In the genomic region with DNA sequence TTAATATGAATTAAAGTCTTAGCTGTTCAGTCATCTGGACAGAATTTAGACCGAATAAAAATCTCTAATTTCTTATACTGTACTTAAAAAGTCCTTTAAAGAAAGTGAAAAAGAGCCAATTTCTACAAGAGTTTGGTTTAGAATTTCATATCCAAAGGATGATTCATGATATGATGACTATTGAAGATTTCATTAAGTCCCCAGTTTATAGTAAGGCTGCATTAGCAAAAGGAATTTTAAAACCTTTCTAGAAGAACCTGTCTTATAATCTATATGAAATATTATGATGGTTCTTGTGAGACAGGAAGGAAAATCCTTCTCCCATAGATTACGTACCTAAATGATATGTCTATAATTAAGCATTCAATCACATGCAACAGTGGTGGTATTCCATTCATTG, we compare ENCODE assay signal across 28 cellular contexts. TPM values are rescaled to one million over a fixed set of nuclear protein-coding genes. Genes with fewer than 3 reads are reported as not detected.
"Had no signal": no experiment of that assay in that cellular context is flagged by ENCODE, and none has a peak within 500 bp of the region (broad histone marks: within the 10 kb centered on the region; RNA-seq: fewer than 3 reads in every experiment).

No MANE protein-coding gene starts in this region.

- ATAC-seq: activated CD4-positive, alpha-beta T cell treated with anti-CD3 and anti-CD28 coated beads for 36 hours; activated naive CD4-positive, alpha-beta T cell treated with anti-CD3 and anti-CD28 coated beads, Interleukin-2, amount 50 U/mL, for 72 hours; activated T-helper 17 cell treated with anti-CD3 and anti-CD28 coated beads, Interleukin-2, amount 50 U/mL, for 72 hours; heart left ventricle; natural killer cell; T-helper 17 cell had no signal

- H3K4me1 ChIP-seq: ascending aorta, breast epithelium, right atrium auricular region, tibial nerve had no signal

- FAIRE-seq: endometrium, keratinocyte had no signal

- H3K27ac ChIP-seq: adrenal gland, ascending aorta, heart left ventricle, lower lobe of right lung, right atrium auricular region had no signal

- DNase-seq: activated B cell treated with CpG ODN at 0.5 μM for 24 hours; activated CD4-positive, alpha-beta T cell treated with anti-CD3 and anti-CD28 coated beads for 36 hours; activated CD4-positive, alpha-beta T cell treated with anti-CD3 and anti-CD28 coated beads, Interleukin-2, amount 50 U/mL, for 4 hours; activated CD8-positive, alpha-beta memory T cell treated with anti-CD3 and anti-CD28 coated beads for 24 hours; activated CD8-positive, alpha-beta memory T cell treated with anti-CD3 and anti-CD28 coated beads, Interleukin-2, amount 50 U/mL, for 4 hours; activated T-cell treated with anti-CD3 and anti-CD28 coated beads, Interleukin-2, amount 50 U/mL, for 24 hours; adrenal gland; erythroblast; heart left ventricle; left colon; lower lobe of right lung; natural killer cell; psoas muscle; stimulated activated CD4-positive, alpha-beta T cell treated with anti-CD3 and anti-CD28 coated beads, Interleukin-12 subunit alpha, Interleukin-12 subunit beta, amount 100 ng/mL, for 4 hours; stimulated activated CD4-positive, alpha-beta T cell treated with anti-CD3 and anti-CD28 coated beads, Interleukin-1b, Interleukin-23, amount 100 ng/mL, for 48 hours; T-helper 17 cell had no signal

- H3K9me3 ChIP-seq: adrenal gland, ascending aorta, breast epithelium, heart left ventricle, lower lobe of right lung, psoas muscle, right atrium auricular region, tibial nerve had no signal

- H3K4me3 ChIP-seq: adrenal gland, ascending aorta, breast epithelium, heart left ventricle, lower lobe of right lung, psoas muscle, right atrium auricular region, tibial nerve had no signal

- H3K36me3 ChIP-seq: breast epithelium had no signal

- H3K27me3 ChIP-seq: adrenal gland, ascending aorta, breast epithelium, heart left ventricle, right atrium auricular region, tibial nerve had no signal

RNA-seq across cellular contexts. Expression of a gene that starts 36.3 kb away (rescaled TPM):
- total RNA-seq: activated B cell treated with CpG ODN at 0.5 μM for 24 hours; activated CD4-positive, alpha-beta T cell treated with anti-CD3 and anti-CD28 coated beads for 36 hours; activated naive CD4-positive, alpha-beta T cell treated with anti-CD3 and anti-CD28 coated beads, Interleukin-2, amount 50 U/mL, for 72 hours; activated T-helper 17 cell treated with anti-CD3 and anti-CD28 coated beads, Interleukin-2, amount 50 U/mL, for 72 hours; adrenal gland; ascending aorta; breast epithelium; fibroblast of villous mesenchyme; heart left ventricle; left colon; lower lobe of right lung; mesenteric fat pad; osteocyte; psoas muscle; right atrium auricular region; T-helper 17 cell; tibial nerve; urinary bladder had no signal
- polyA plus RNA-seq: heart left ventricle, keratinocyte, urinary bladder had no signal
